ENCODE assay signal across 16 cellular contexts in genomic region chr5:13860176-13860575, GRCh38.
"Had no signal": no experiment of that assay in that cellular context is flagged by ENCODE, and none has a peak within 500 bp of the region (broad histone marks: within the 10 kb centered on the region; RNA-seq: fewer than 3 reads in every experiment).

No MANE protein-coding gene starts in this region.

- H3K4me3 Mint-ChIP-seq: activated naive CD4-positive, alpha-beta T cell treated with anti-CD3 and anti-CD28 coated beads for 36 hours; activated naive CD8-positive, alpha-beta T cell treated with anti-CD3 and anti-CD28 coated beads, Interleukin-2, amount 50 U/mL, for 24 hours; activated T-helper 17 cell treated with anti-CD3 and anti-CD28 coated beads, Interleukin-2, amount 50 U/mL, for 72 hours; neural progenitor cell; stimulated activated effector memory CD8-positive, alpha-beta T cell treated with anti-CD3 and anti-CD28 coated beads, Interleukin-12 subunit alpha, Interleukin-12 subunit beta, amount 100 ng/mL, for 72 hours had no signal

- H3K27me3 Mint-ChIP-seq: activated naive CD8-positive, alpha-beta T cell treated with anti-CD3 and anti-CD28 coated beads, Interleukin-2, amount 50 U/mL, for 24 hours; activated T-helper 17 cell treated with anti-CD3 and anti-CD28 coated beads, Interleukin-2, amount 50 U/mL, for 72 hours had no signal

- H3K36me3 Mint-ChIP-seq: neural progenitor cell; stimulated activated effector memory CD8-positive, alpha-beta T cell treated with anti-CD3 and anti-CD28 coated beads, Interleukin-12 subunit alpha, Interleukin-12 subunit beta, amount 100 ng/mL, for 72 hours had no signal

- DNase-seq: activated naive CD4-positive, alpha-beta T cell treated with anti-CD3 and anti-CD28 coated beads for 36 hours; activated naive CD8-positive, alpha-beta T cell treated with anti-CD3 and anti-CD28 coated beads, Interleukin-2, amount 50 U/mL, for 24 hours; activated T-cell treated with anti-CD3 and anti-CD28 coated beads for 4 hours; aorta; cerebellar nuclear complex; effector CD8-positive, alpha-beta T cell; foreskin fibroblast; glutamatergic neuron; left colon; midbrain; stimulated activated CD4-positive, alpha-beta T cell treated with anti-CD3 and anti-CD28 coated beads, Interleukin-12 subunit alpha, Interleukin-12 subunit beta, amount 100 ng/mL, for 4 hours; stimulated activated CD4-positive, alpha-beta T cell treated with anti-CD3 and anti-CD28 coated beads, Interleukin-2, amount 100 ng/mL, for 24 hours; T-helper 9 cell had no signal

- H3K27ac Mint-ChIP-seq: activated naive CD4-positive, alpha-beta T cell treated with anti-CD3 and anti-CD28 coated beads for 36 hours; activated naive CD8-positive, alpha-beta T cell treated with anti-CD3 and anti-CD28 coated beads, Interleukin-2, amount 50 U/mL, for 24 hours; activated T-helper 17 cell treated with anti-CD3 and anti-CD28 coated beads, Interleukin-2, amount 50 U/mL, for 72 hours; neural progenitor cell; stimulated activated effector memory CD8-positive, alpha-beta T cell treated with anti-CD3 and anti-CD28 coated beads, Interleukin-12 subunit alpha, Interleukin-12 subunit beta, amount 100 ng/mL, for 72 hours had no signal

- ATAC-seq: activated naive CD8-positive, alpha-beta T cell treated with anti-CD3 and anti-CD28 coated beads, Interleukin-2, amount 50 U/mL, for 24 hours; activated T-helper 17 cell treated with anti-CD3 and anti-CD28 coated beads, Interleukin-2, amount 50 U/mL, for 72 hours; left colon; stimulated activated effector memory CD8-positive, alpha-beta T cell treated with anti-CD3 and anti-CD28 coated beads, Interleukin-12 subunit alpha, Interleukin-12 subunit beta, amount 100 ng/mL, for 72 hours had no signal

- H3K4me1 Mint-ChIP-seq: activated naive CD8-positive, alpha-beta T cell treated with anti-CD3 and anti-CD28 coated beads, Interleukin-2, amount 50 U/mL, for 24 hours; activated T-helper 17 cell treated with anti-CD3 and anti-CD28 coated beads, Interleukin-2, amount 50 U/mL, for 72 hours; neural progenitor cell; stimulated activated effector memory CD8-positive, alpha-beta T cell treated with anti-CD3 and anti-CD28 coated beads, Interleukin-12 subunit alpha, Interleukin-12 subunit beta, amount 100 ng/mL, for 72 hours had no signal
